7 cellular contexts compared by ENCODE assay signal in genomic region chr17:58006563-58006923, GRCh38. TPM values are rescaled to one million over a fixed set of nuclear protein-coding genes. Genes with fewer than 3 reads are reported as not detected.
DNase-seq lines count a peak whose midpoint lies in the region; ATAC-seq and TF ChIP-seq lines count a peak whose summit lies in the region.

No MANE protein-coding gene starts in this region.

- TF ChIP-seq CTCF in IMR-90 (conservative IDR thresholded peaks at IDR 0.05; ENCODE audit: low read depth, low read length), result no peak
- no peak for TF ChIP-seq CTCF in foreskin keratinocyte (conservative IDR thresholded peaks at IDR 0.05)
- no peak for TF ChIP-seq CTCF in neutrophil (IDR thresholded peaks at IDR 0.05)

- no peak for TF ChIP-seq POLR2A in IMR-90 (IDR thresholded peaks at IDR 0.05; ENCODE audit: low read depth, low read length)

- H2AK9ac ChIP-seq in IMR-90 (replicated peaks; ENCODE audit: low read depth, low read length, poor library complexity), result peak overlapping the region; percentile 100

- in situ Hi-C loops in IMR-90 (cut with MboI; ENCODE audit: low sequenced_read_pairs), result loop anchor here (5.0 to 10.0 kb wide), 3 partner anchors 81 to 882 kb away; no protein-coding TSS in a partner anchor

- peak overlapping the region; percentile 95 for H2BK5ac ChIP-seq in IMR-90 (ENCODE audit: low read depth, low read length, poor library complexity, severe bottlenecking)

- H4K20me1 ChIP-seq in IMR-90 (ENCODE audit: insufficient read depth, low read length), result peaks cover 44% of the 10 kb centered on the region

- ATAC-seq in GM18867 (IDR thresholded peaks at IDR 0.05; ENCODE audit: unreplicated experiment) (peak; percentile 20), IMR-90 (ENCODE audit: low read depth) (peak; percentile 59), foreskin keratinocyte (peak; percentile 13)

- DNase-seq in IMR-90, result peak; percentile 71
- peak; percentile 68 for DNase-seq in RPMI7951 (ENCODE audit: low read depth)
- peak; percentile 38 to 60 (median 42) for DNase-seq in activated naive CD4-positive, alpha-beta T cell (lab: John Stamatoyannopoulos, UW)
- peak; percentile 41 to 62 for DNase-seq in foreskin keratinocyte

- no peak for TF ChIP-seq RAD21 in IMR-90 (IDR thresholded peaks at IDR 0.05; ENCODE audit: low read length)

- peak overlapping the region; percentile 79 for H3K4me2 ChIP-seq in IMR-90 (ENCODE audit: low read depth, low read length)

- H3K79me1 ChIP-seq in IMR-90 (ENCODE audit: low read depth in 1 of 2, low read length in 2 of 2), result peaks cover 4 to 31% of the 10 kb centered on the region in 2 experiments; a peak in 3 of 4 replicates

- peak overlapping the region; percentile 99 for H3K23ac ChIP-seq in IMR-90 (ENCODE audit: low read depth, low read length)

- no peaks in the 10 kb centered on the region for H3K9me1 ChIP-seq in IMR-90 (ENCODE audit: insufficient read depth, low read length)

- POLR2A ChIA-PET in IMR-90 (lab: Charles Lee; ENCODE audit: unreplicated experiment), result interaction anchor here (0.7 to 1.2 kb wide), 2 partner anchors 56 to 153 kb away, joined by 5 to 6 read pairs; no protein-coding TSS in a partner anchor

- no TSS peak for BruUV-seq in IMR-90 (replicated peaks; lab: Mats Ljungman, UMichigan)

- H3K14ac ChIP-seq in IMR-90 (replicated peaks; ENCODE audit: low read depth, low read length), result peak overlapping the region; percentile 100

- H2AK5ac ChIP-seq in IMR-90 (ENCODE audit: low read depth, low read length), result peak overlapping the region; percentile 100

- peak overlapping the region; percentile 100 for H4K91ac ChIP-seq in IMR-90 (ENCODE audit: insufficient read depth, low read depth, low read length)

- no peak overlapping the region for H2BK20ac ChIP-seq in IMR-90 (ENCODE audit: low read depth, low read length)

- peak overlapping the region; percentile 100 for H3K4ac ChIP-seq in IMR-90 (ENCODE audit: low read depth, low read length)

- peak overlapping the region; percentile 97 to 100 for H4K8ac ChIP-seq in IMR-90 (ENCODE audit: low read depth in 2 of 2, low read length in 2 of 2)

- H3K18ac ChIP-seq in IMR-90 (ENCODE audit: low read depth, low read length), result peak overlapping the region; percentile 78

- intact Hi-C loops in IMR-90 (cut with micrococcal nuclease), result no loop called here

- peak overlapping the region; percentile 97 for H3K9ac ChIP-seq in IMR-90 (ENCODE audit: low read depth, low read length)

- H3K56ac ChIP-seq in IMR-90 (ENCODE audit: extremely low read depth, insufficient read depth, low read length), result peak overlapping the region; percentile 99

- H2AFZ ChIP-seq in IMR-90 (replicated peaks; ENCODE audit: low read length, poor library complexity), result peak overlapping the region; percentile 92

- dilution Hi-C loops in IMR-90 (cut with HindIII; ENCODE audit: low sequenced_read_pairs, unreplicated experiment), result no loop called here

- no peaks in the 10 kb centered on the region for H3K9me3 ChIP-seq in IMR-90 (ENCODE audit: control insufficient read depth, insufficient read depth, low read length)
- H3K9me3 ChIP-seq in neutrophil, result no peaks in the 10 kb centered on the region
- no peaks in the 10 kb centered on the region for H3K9me3 ChIP-seq in thymus (ENCODE audit: control insufficient read depth)

- peak overlapping the region; percentile 83 for H4K5ac ChIP-seq in IMR-90 (ENCODE audit: low read depth, low read length)

- peak overlapping the region; percentile 14; the same call in 1 of the 3 replicates for H2BK15ac ChIP-seq in IMR-90 (ENCODE audit: low read depth, low read length)

- H3K4me1 ChIP-seq in IMR-90 (ENCODE audit: control insufficient read depth, insufficient read depth, low read length) (0 out of 2 replicates have a peak, but pooled peaks cover 2% of the 10 kb centered on the region), foreskin keratinocyte (peaks cover 18% of the 10 kb centered on the region), neutrophil (ENCODE audit: control insufficient read depth in 1 of 2, insufficient read depth in 1 of 2, low read depth in 1 of 2, low read length in 1 of 2) (peaks cover 44% of the 10 kb centered on the region in 2 experiments), thymus (ENCODE audit: control insufficient read depth, insufficient read depth, low read length) (peaks cover 12% of the 10 kb centered on the region)

- H2BK120ac ChIP-seq in IMR-90 (ENCODE audit: low read depth, low read length), result peak overlapping the region; percentile 64

- 0% methylated on average over 2 of the region's 20 CpGs; no CpG with 5 or more reads in 1 of the 2 experiments for WGBS in IMR-90 (ENCODE audit: extremely low coverage in 2 of 2, insufficient read length in 1 of 2), 2 experiments
- under 1% methylated on average over 20 of the region's 20 CpGs for WGBS in thymus

- H3K27ac ChIP-seq in IMR-90 (ENCODE audit: insufficient read depth, low read length), result peak overlapping the region; percentile 93
- peak overlapping the region; percentile 79 for H3K27ac ChIP-seq in foreskin keratinocyte
- peak overlapping the region; percentile 92 for H3K27ac ChIP-seq in neutrophil
- peak overlapping the region; percentile 93 for H3K27ac ChIP-seq in thymus (ENCODE audit: low read depth)

- CTCF ChIA-PET in IMR-90 (lab: Yijun Ruan, JAX), result interaction anchor here (1.0 to 1.7 kb wide), 4 partner anchors 106 to 173 kb away, joined by 3 to 5 read pairs (median 4); no protein-coding TSS in a partner anchor

- peaks cover 17% of the 10 kb centered on the region for H3K36me3 ChIP-seq in IMR-90 (ENCODE audit: control insufficient read depth, insufficient read depth, low read length)
- H3K36me3 ChIP-seq in neutrophil, result peaks cover 38% of the 10 kb centered on the region
- H3K36me3 ChIP-seq in thymus (ENCODE audit: control insufficient read depth, insufficient read depth), result peaks cover 3% of the 10 kb centered on the region

- no peaks in the 10 kb centered on the region for H3K27me3 ChIP-seq in IMR-90 (ENCODE audit: control insufficient read depth, insufficient read depth, low read length)
- no peaks in the 10 kb centered on the region for H3K27me3 ChIP-seq in foreskin keratinocyte
- no peaks in the 10 kb centered on the region for H3K27me3 ChIP-seq in neutrophil
- no peaks in the 10 kb centered on the region for H3K27me3 ChIP-seq in thymus (ENCODE audit: control insufficient read depth, insufficient read depth)

- peak overlapping the region; percentile 63 for H3K4me3 ChIP-seq in IMR-90 (ENCODE audit: insufficient read depth, low read depth, low read length)
- peak overlapping the region; percentile 81 to 85 for H3K4me3 ChIP-seq in neutrophil (ENCODE audit: low read depth in 1 of 2, low read length in 1 of 2)
- H3K4me3 ChIP-seq in thymus (ENCODE audit: low read length), result peak overlapping the region; percentile 68

TF ChIP-seq in IMR-90, 13 proteins besides CTCF, POLR2A, EP300 and RAD21:
- peak; percentile 98 for TF ChIP-seq MXI1 (IDR thresholded peaks at IDR 0.05; ENCODE audit: borderline replicate concordance, low read depth, low read length)
- no peak; the same call in 1 of the 2 replicates for TF ChIP-seq CHD1 (IDR thresholded peaks at IDR 0.05; ENCODE audit: low read depth, low read length)
- no peak for TF ChIP-seq BHLHE40 (IDR thresholded peaks at IDR 0.05; ENCODE audit: low read depth, low read length)
- TF ChIP-seq SMC3 (IDR thresholded peaks at IDR 0.05; ENCODE audit: low read depth, low read length), result no peak
- TF ChIP-seq USF2 (IDR thresholded peaks at IDR 0.05; ENCODE audit: low read depth, low read length), result 0 out of 2 replicates have a peak, but pooled peaks have one; percentile 23
- TF ChIP-seq NFE2L2 (IDR thresholded peaks at IDR 0.05; ENCODE audit: low read depth, low read length), result no peak
- TF ChIP-seq RCOR1 (IDR thresholded peaks at IDR 0.05; ENCODE audit: insufficient replicate concordance, low read length), result no peak

RNA-seq across cellular contexts. Expression of gene SRSF1, which starts 0.5 kb away (rescaled TPM):
- total RNA-seq in IMR-90 (2012; rRNA removed) (357 and 513 TPM in 2 replicates), foreskin keratinocyte (284 and 328 TPM in 2 replicates)
- polyA plus RNA-seq in IMR-90 (2012; rRNA removed) (155 and 190 TPM in 2 replicates), foreskin keratinocyte (98.9 and 134 TPM in 2 replicates), thymus (104 TPM)
- polyA plus RNA-seq in IMR-90 (2012; cell fraction: cytosol; rRNA removed), result 73.2 and 182 TPM in 2 replicates
- 328 and 661 TPM in 2 replicates for polyA plus RNA-seq in IMR-90 (2012; cell fraction: nucleus; rRNA removed; ENCODE audit: low replicate concordance)
- total RNA-seq in RPMI7951 (2014; rRNA removed; shearing (Covaris generic)), result 330 and 331 TPM in 2 replicates

RNA-seq across cellular contexts. Expression of gene VEZF1, which starts 18.5 kb away (rescaled TPM):
- total RNA-seq in IMR-90 (2012; rRNA removed) (40.3 and 42.1 TPM in 2 replicates), foreskin keratinocyte (40.2 and 42.4 TPM in 2 replicates)
- polyA plus RNA-seq in IMR-90 (2012; rRNA removed) (21.1 and 22.4 TPM in 2 replicates), foreskin keratinocyte (9.6 and 12.2 TPM in 2 replicates), thymus (31.8 TPM)
- polyA plus RNA-seq in IMR-90 (2012; cell fraction: cytosol; rRNA removed), result 7.6 and 9.8 TPM in 2 replicates
- polyA plus RNA-seq in IMR-90 (2012; cell fraction: nucleus; rRNA removed; ENCODE audit: low replicate concordance), result 11.5 and 37.6 TPM in 2 replicates
- 65.2 and 78.7 TPM in 2 replicates for total RNA-seq in RPMI7951 (2014; rRNA removed; shearing (Covaris generic))

RNA-seq across cellular contexts. Expression of gene CUEDC1, which starts 51.3 kb away (rescaled TPM):
- total RNA-seq in IMR-90 (2012; rRNA removed), result 4.1 and 4.2 TPM in 2 replicates
- polyA plus RNA-seq in IMR-90 (2012; rRNA removed), result 21.2 and 22.6 TPM in 2 replicates
- 16.0 and 18.8 TPM in 2 replicates for polyA plus RNA-seq in IMR-90 (2012; cell fraction: cytosol; rRNA removed)
- polyA plus RNA-seq in IMR-90 (2012; cell fraction: nucleus; rRNA removed; ENCODE audit: low replicate concordance), result 69.3 and 81.4 TPM in 2 replicates
- 6.4 and 6.6 TPM in 2 replicates for total RNA-seq in RPMI7951 (2014; rRNA removed; shearing (Covaris generic))
- 11.6 and 13.1 TPM in 2 replicates for total RNA-seq in foreskin keratinocyte
- 16.6 TPM in 2 replicates for polyA plus RNA-seq in foreskin keratinocyte
- 19.3 TPM for polyA plus RNA-seq in thymus

Comparison
In these comparisons a context has a peak if more than half of its experiments do, and no peak if none do; other contexts are left out.
1. Peak in every context shown above with its lines: DNase-seq, ATAC-seq, H3K4me3 ChIP-seq and H3K27ac ChIP-seq.